In the genomic region with DNA sequence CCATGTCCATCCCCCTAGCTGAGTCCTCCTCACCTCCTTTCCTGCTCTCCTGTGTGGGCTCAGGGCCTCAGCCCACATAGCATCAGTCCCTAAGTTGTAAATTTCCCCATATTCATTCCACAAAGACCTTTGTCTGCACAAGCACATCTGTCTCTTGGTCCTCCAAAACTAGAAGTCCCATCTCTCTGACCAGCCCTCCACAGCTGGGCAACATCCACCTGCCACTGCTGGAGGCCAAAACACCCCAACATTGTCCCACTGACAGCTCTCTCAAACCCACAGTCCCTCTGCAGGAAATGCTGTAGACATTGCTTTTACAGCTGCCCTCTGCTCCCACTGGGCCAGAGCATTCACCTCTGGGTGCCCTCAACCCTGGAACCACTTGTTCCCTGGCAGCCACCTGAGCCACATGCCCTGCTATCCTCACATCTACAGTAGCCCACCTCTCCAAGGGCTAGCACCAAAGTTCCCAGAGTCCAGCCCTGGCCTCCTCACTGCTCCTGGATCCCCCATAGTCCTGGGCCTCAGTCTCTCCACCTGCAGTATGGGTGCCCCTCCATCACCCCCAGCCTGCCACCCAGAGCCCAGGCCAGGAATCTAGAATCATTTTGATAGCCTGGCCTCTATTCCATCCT, we compare ENCODE assay signal across 23 cellular contexts.
"Had no signal": no experiment of that assay in that cellular context is flagged by ENCODE, and none has a peak within 500 bp of the region (broad histone marks: within the 10 kb centered on the region; RNA-seq: fewer than 3 reads in every experiment).

No MANE protein-coding gene starts in this region.

- H3K27ac ChIP-seq: RWPE1, SJCRH30 had no signal

- H3K36me3 ChIP-seq: SJCRH30 had no signal

- ATAC-seq: Panc1, PC-3, SK-N-SH treated with all-trans-retinoic acid at 6 μM for 48 hours had no signal

- H3K9me3 ChIP-seq: SJCRH30 had no signal

- H3K27me3 ChIP-seq: SJCRH30 had no signal

- DNase-seq: KBM-7, MV-4-11, NCI-H1048, NCI-H1105 treated with DMSO at 0.1 percent for 48 hours, NCI-H1417 treated with DMSO at 0.1 percent for 48 hours, NCI-H146, NCI-H1694 treated with DMSO at 0.1 percent for 48 hours, NCI-H1930, NCI-H2081, NCI-H2107, NCI-H2171, NCI-H226, NCI-H446, NCI-H510A, NCI-H524 treated with DMSO at 0.1 percent for 48 hours, NCI-H69, NCI-H774, PC-3, SHP77 treated with DMSO at 0.1 percent for 48 hours, SJCRH30 had no signal

- H3K4me1 ChIP-seq: SJCRH30 had no signal

- H3K4me3 ChIP-seq: SJCRH30 had no signal
